Comparison of ENCODE assay signal across 17 cellular contexts in the genomic region with DNA sequence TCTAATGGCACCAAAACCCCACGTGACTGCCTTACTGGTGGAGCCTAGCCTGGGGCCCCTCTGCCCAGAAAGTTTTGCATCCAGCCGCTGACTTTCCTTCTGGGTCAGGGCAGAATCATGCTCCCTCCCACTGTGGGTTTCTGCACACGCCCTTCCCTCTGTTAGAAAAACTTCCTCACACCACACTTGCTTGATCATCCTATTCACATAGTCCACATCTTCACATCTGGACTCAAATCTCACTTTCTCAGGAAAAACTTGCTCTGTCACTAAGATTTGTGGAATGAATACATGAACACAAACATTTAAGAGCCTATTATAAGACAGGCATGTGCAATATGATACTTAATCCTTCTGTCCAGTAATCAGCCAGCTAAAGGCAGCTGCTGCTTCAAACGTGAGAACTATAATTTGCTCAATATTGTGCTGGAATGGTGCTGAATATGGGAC.
DNase-seq lines count a peak whose midpoint lies in the region; ATAC-seq and TF ChIP-seq lines count a peak whose summit lies in the region.
"Had no signal": no experiment of that assay in that cellular context is flagged by ENCODE, and none has a peak within 500 bp of the region (broad histone marks: within the 10 kb centered on the region; RNA-seq: fewer than 3 reads in every experiment).

No MANE protein-coding gene starts in this region.

- H3K9ac ChIP-seq in SK-N-SH: no peak overlapping the region
- no peak overlapping the region for H3K9ac ChIP-seq in mammary epithelial cell (ENCODE audit: insufficient read depth, low read length)

- no peaks in the 10 kb centered on the region for H3K9me2 ChIP-seq in SK-N-SH

- H2AFZ ChIP-seq in SK-N-SH (ENCODE audit: low read depth): no peak overlapping the region
- H2AFZ ChIP-seq in mammary epithelial cell (ENCODE audit: low read depth, low read length): no peak overlapping the region

- H4K20me1 ChIP-seq in SK-N-SH (ENCODE audit: insufficient read depth) (no peaks in the 10 kb centered on the region), mammary epithelial cell (ENCODE audit: insufficient read depth, low read length) (no peaks in the 10 kb centered on the region)

- H3K79me2 ChIP-seq in SK-N-SH (ENCODE audit: insufficient read depth) (no peaks in the 10 kb centered on the region), mammary epithelial cell (ENCODE audit: insufficient read depth, low read length) (no peaks in the 10 kb centered on the region)

- no peaks in the 10 kb centered on the region for H3K36me3 ChIP-seq in SK-N-SH (replicated peaks in 1 of 2; ENCODE audit: control insufficient read depth in 1 of 2, insufficient read depth in 2 of 2, low read length in 1 of 2)
- H3K36me3 ChIP-seq in mammary epithelial cell (ENCODE audit: insufficient read depth, low read length): no peaks in the 10 kb centered on the region
- H3K36me3 ChIP-seq: sigmoid colon, SJSA1 had no signal

- H3K4me3 Mint-ChIP-seq in type B pancreatic cell: peak overlapping the region; percentile 53
- no peak overlapping the region for H3K4me3 Mint-ChIP-seq in nephron progenitor cell
- H3K4me3 Mint-ChIP-seq: activated T-cell treated with anti-CD3 and anti-CD28 coated beads, Interleukin-2, amount 50 U/mL, for 72 hours; natural killer cell treated with Interleukin-12 subunit alpha and Interleukin-12 subunit beta and Interleukin-15 and Interleukin-18, amount 100 ng/mL, for 72 hours had no signal

- H3K9me3 Mint-ChIP-seq in type B pancreatic cell (peaks cover 5% of the 10 kb centered on the region), nephron progenitor cell (peaks cover 5% of the 10 kb centered on the region)

- no peak for TF ChIP-seq EP300 in SK-N-SH (IDR thresholded peaks at IDR 0.05; ENCODE audit: borderline replicate concordance in 1 of 2, low read depth in 1 of 2, low read length in 1 of 2)

- H3F3A ChIP-seq in SK-N-SH (replicated peaks; ENCODE audit: insufficient read depth): no peaks in the 10 kb centered on the region

- no peak overlapping the region for H3K4me2 ChIP-seq in SK-N-SH
- H3K4me2 ChIP-seq in mammary epithelial cell (ENCODE audit: insufficient read depth, low read depth, low read length): no peak overlapping the region

- H3K4me1 Mint-ChIP-seq in type B pancreatic cell (ENCODE audit: unreplicated experiment) (peaks cover 25% of the 10 kb centered on the region), nephron progenitor cell (peaks cover 17% of the 10 kb centered on the region)

- CTCF ChIA-PET in SK-N-SH (lab: Yijun Ruan, JAX) (no interaction called here), mammary epithelial cell (lab: Charles Lee; ENCODE audit: low non-redundant PET) (no interaction called here)

- TF ChIP-seq RAD21 in SK-N-SH (IDR thresholded peaks at IDR 0.05; ENCODE audit: low read length): no peak

- DNase-seq in SK-N-SH (no peak), RPMI7951 (ENCODE audit: low read depth) (peak; percentile 63), foreskin fibroblast (peak; percentile 56 to 75), type B pancreatic cell (ENCODE audit: extremely low spot score, unreplicated experiment) (no peak), mammary epithelial cell (no peak), DMS114 treated with DMSO at 0.1 percent for 48 hours (lab: John Stamatoyannopoulos, UW; ENCODE audit: unreplicated experiment) (no peak), nephron progenitor cell (no peak)
- DNase-seq: activated CD4-positive, alpha-beta T cell treated with anti-CD3 and anti-CD28 coated beads, Interleukin-2, amount 50 U/mL, for 48 hours; activated T-cell treated with anti-CD3 and anti-CD28 coated beads, Interleukin-2, amount 50 U/mL, for 72 hours; DMS153; NCI-H1694; sigmoid colon; stimulated activated naive CD8-positive, alpha-beta T cell treated with anti-CD3 and anti-CD28 coated beads, Interleukin-15, Interleukin-2, amounts not matched to agents 100 U/mL and 50 U/mL, for 24 hours had no signal

- BruUV-seq in mammary epithelial cell (replicated peaks; lab: Mats Ljungman, UMichigan): no TSS peak

- no peak overlapping the region for H3K4me3 ChIP-seq in SK-N-SH (ENCODE audit: low read depth in 2 of 2, low read length in 1 of 2)
- H3K4me3 ChIP-seq in foreskin fibroblast (ENCODE audit: low read depth in 1 of 2, low read length in 2 of 2): no peak overlapping the region
- H3K4me3 ChIP-seq in mammary epithelial cell (replicated peaks in 1 of 3; ENCODE audit: insufficient read depth in 1 of 3, low read depth in 2 of 3, low read length in 3 of 3): no peak overlapping the region
- H3K4me3 ChIP-seq: sigmoid colon, SJSA1 had no signal

- POLR2A ChIA-PET in SK-N-SH (lab: Yijun Ruan, JAX): no interaction called here

- peak; percentile 39; the same call in 2 of the 3 replicates for ATAC-seq in SK-N-SH treated with all-trans-retinoic acid at 6 μM for 48 hours
- ATAC-seq: activated T-cell treated with anti-CD3 and anti-CD28 coated beads, Interleukin-2, amount 50 U/mL, for 72 hours; left lobe of liver; natural killer cell treated with Interleukin-12 subunit alpha and Interleukin-12 subunit beta and Interleukin-15 and Interleukin-18, amount 100 ng/mL, for 72 hours; stimulated activated naive CD8-positive, alpha-beta T cell treated with anti-CD3 and anti-CD28 coated beads, Interleukin-15, Interleukin-2, amounts not matched to agents 100 U/mL and 50 U/mL, for 24 hours had no signal

- H3K36me3 Mint-ChIP-seq in type B pancreatic cell: peaks cover 4% of the 10 kb centered on the region
- no peaks in the 10 kb centered on the region for H3K36me3 Mint-ChIP-seq in nephron progenitor cell (ENCODE audit: low read depth)
- H3K36me3 Mint-ChIP-seq: natural killer cell treated with Interleukin-12 subunit alpha and Interleukin-12 subunit beta and Interleukin-15 and Interleukin-18, amount 100 ng/mL, for 72 hours had no signal

- H3K9me3 ChIP-seq in SK-N-SH: no peaks in the 10 kb centered on the region
- H3K9me3 ChIP-seq in mammary epithelial cell (replicated peaks; ENCODE audit: insufficient read depth, low read length): no peaks in the 10 kb centered on the region
- H3K9me3 ChIP-seq: sigmoid colon, SJSA1 had no signal

- TF ChIP-seq CTCF in SK-N-SH (IDR thresholded peaks at IDR 0.05): no peak
- no peak for TF ChIP-seq CTCF in foreskin fibroblast (IDR thresholded peaks at IDR 0.05; ENCODE audit: low read depth, low read length)
- TF ChIP-seq CTCF in type B pancreatic cell (conservative IDR thresholded peaks at IDR 0.05): no peak
- TF ChIP-seq CTCF in mammary epithelial cell (conservative IDR thresholded peaks at IDR 0.05 in 1 of 2, IDR thresholded peaks at IDR 0.05 in 1 of 2; ENCODE audit: extremely low read depth in 1 of 2, insufficient read depth in 1 of 2, low read depth in 1 of 2, low read length in 2 of 2): no peak
- no peak for TF ChIP-seq CTCF in nephron progenitor cell (IDR thresholded peaks at IDR 0.05)

- H3K27me3 Mint-ChIP-seq in type B pancreatic cell (no peaks in the 10 kb centered on the region), nephron progenitor cell (ENCODE audit: low read depth, poor library complexity) (no peaks in the 10 kb centered on the region)
- H3K27me3 Mint-ChIP-seq: natural killer cell treated with Interleukin-12 subunit alpha and Interleukin-12 subunit beta and Interleukin-15 and Interleukin-18, amount 100 ng/mL, for 72 hours had no signal

- H3K27ac ChIP-seq in SK-N-SH (ENCODE audit: low read depth in 2 of 2, low read length in 1 of 2): no peak overlapping the region
- H3K27ac ChIP-seq in mammary epithelial cell (ENCODE audit: insufficient read depth, low read depth, low read length): no peak overlapping the region
- H3K27ac ChIP-seq: sigmoid colon, SJSA1 had no signal

- in situ Hi-C loops in mammary epithelial cell (cut with MboI; ENCODE audit: low sequenced_read_pairs in 2 of 2): no loop called here

- intact Hi-C loops in mammary epithelial cell (cut with micrococcal nuclease): no loop called here

- dilution Hi-C loops in mammary epithelial cell (cut with HindIII; ENCODE audit: low sequenced_read_pairs): no loop called here

- H3K27me3 ChIP-seq in SK-N-SH (ENCODE audit: insufficient read depth) (no peaks in the 10 kb centered on the region), mammary epithelial cell (ENCODE audit: insufficient read depth, low read length) (no peaks in the 10 kb centered on the region)
- H3K27me3 ChIP-seq: sigmoid colon, SJSA1 had no signal

- peak overlapping the region; percentile 44 for H3K27ac Mint-ChIP-seq in type B pancreatic cell
- H3K27ac Mint-ChIP-seq in nephron progenitor cell: no peak overlapping the region
- H3K27ac Mint-ChIP-seq: activated T-cell treated with anti-CD3 and anti-CD28 coated beads, Interleukin-2, amount 50 U/mL, for 72 hours; natural killer cell treated with Interleukin-12 subunit alpha and Interleukin-12 subunit beta and Interleukin-15 and Interleukin-18, amount 100 ng/mL, for 72 hours had no signal

- peaks cover 0 to 5% of the 10 kb centered on the region in 2 experiments; a peak in 1 of 4 replicates for H3K4me1 ChIP-seq in SK-N-SH (ENCODE audit: control insufficient read depth in 1 of 2, insufficient read depth in 2 of 2, low read depth in 1 of 2, low read length in 1 of 2)
- H3K4me1 ChIP-seq in mammary epithelial cell (ENCODE audit: insufficient read depth, low read length): no peaks in the 10 kb centered on the region

- 73% methylated on average over 4 of the region's 4 CpGs for WGBS in SK-N-SH (ENCODE audit: low lambda C conversion rate)
- 88% methylated on average over 2 of the region's 4 CpGs for WGBS in mammary epithelial cell (ENCODE audit: low coverage, missing lambda C conversion rate)

TF ChIP-seq in SK-N-SH treated with all-trans-retinoic acid at 6 μM for 48 hours, 23 proteins besides CTCF, POLR2A, EP300 and RAD21 (continues in another document):
- TF ChIP-seq ZFP30 (CRISPR knock-in tag; IDR thresholded peaks at IDR 0.05) (no peak), OSR1 (CRISPR knock-in tag; IDR thresholded peaks at IDR 0.05) (no peak)

TF ChIP-seq in SK-N-SH, 30 proteins besides CTCF, POLR2A, EP300 and RAD21:
- no peak for TF ChIP-seq CHD2 (IDR thresholded peaks at IDR 0.05; ENCODE audit: low read length, partially characterized antibody)
- no peak for TF ChIP-seq MXI1 (IDR thresholded peaks at IDR 0.05; ENCODE audit: low read depth, low read length)
- TF ChIP-seq, protein P1, sequence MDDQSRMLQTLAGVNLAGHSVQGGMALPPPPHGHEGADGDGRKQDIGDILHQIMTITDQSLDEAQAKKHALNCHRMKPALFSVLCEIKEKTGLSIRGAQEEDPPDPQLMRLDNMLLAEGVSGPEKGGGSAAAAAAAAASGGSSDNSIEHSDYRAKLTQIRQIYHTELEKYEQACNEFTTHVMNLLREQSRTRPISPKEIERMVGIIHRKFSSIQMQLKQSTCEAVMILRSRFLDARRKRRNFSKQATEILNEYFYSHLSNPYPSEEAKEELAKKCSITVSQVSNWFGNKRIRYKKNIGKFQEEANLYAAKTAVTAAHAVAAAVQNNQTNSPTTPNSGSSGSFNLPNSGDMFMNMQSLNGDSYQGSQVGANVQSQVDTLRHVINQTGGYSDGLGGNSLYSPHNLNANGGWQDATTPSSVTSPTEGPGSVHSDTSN (IDR thresholded peaks at IDR 0.05): no peak
- TF ChIP-seq FOSL2 (IDR thresholded peaks at IDR 0.05; ENCODE audit: borderline replicate concordance, low read depth): no peak
- TF ChIP-seq RXRA (IDR thresholded peaks at IDR 0.05; ENCODE audit: borderline replicate concordance, low read depth): no peak
- TF ChIP-seq YY1 (IDR thresholded peaks at IDR 0.05; ENCODE audit: low read depth): no peak
- no peak for TF ChIP-seq JUND (IDR thresholded peaks at IDR 0.05)

Comparison
In these comparisons a context has a peak if more than half of its experiments do, and no peak if none do; other contexts are left out.
1. DNase-seq: peak in RPMI7951 (single experiment) and foreskin fibroblast (2 of 2); none in SK-N-SH (single experiment), type B pancreatic cell (single experiment), mammary epithelial cell (single experiment), DMS114 treated with DMSO at 0.1 percent for 48 hours (single experiment) and nephron progenitor cell (single experiment).